ENCODE assay signal across 8 cellular contexts in the genomic region with DNA sequence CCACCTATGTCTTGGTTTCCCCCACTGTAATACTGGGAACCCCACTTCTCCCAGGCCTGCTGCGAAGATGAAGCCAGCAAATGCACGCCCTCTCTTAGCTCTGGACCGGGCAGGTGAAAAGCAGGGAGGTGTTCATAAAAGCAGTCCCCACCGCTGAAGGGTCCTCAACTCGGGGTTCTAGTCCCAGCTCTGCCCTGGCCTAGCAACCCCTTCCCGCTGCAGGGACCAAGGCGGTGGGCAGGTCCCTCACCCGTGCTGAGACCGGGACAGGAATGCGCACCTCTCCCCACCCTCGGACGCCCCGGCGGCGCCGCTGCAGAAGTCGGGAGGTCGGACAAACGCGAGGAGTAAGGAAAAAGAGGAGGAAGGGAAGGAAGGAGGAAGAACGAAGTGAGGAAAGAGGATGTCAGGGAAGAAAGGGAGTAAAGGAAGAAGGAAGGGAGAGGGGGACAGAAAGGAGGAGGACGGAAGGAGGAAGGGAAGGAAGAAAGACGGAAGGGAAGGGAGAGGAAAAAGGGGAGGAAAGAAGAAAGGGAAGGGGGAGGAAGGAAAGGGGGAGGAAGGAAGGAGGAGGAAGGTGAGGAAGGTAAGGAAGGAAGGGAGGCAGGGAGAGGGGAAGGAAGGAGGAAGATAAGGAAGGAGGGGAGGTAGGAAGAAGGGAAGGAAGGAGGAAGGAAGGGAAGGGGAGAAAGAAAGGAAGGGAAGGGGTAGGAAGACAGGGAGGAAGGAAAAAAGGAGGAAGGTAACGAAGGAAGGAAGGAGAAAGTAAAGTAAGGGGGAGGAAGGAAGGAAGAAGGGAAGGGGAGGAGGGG. TPM values are rescaled to one million over a fixed set of nuclear protein-coding genes. Genes with fewer than 3 reads are reported as not detected.
DNase-seq lines count a peak whose midpoint lies in the region; ATAC-seq, FAIRE-seq and TF ChIP-seq lines count a peak whose summit lies in the region.

No MANE protein-coding gene starts in this region.

- H3K9me3 ChIP-seq in SJCRH30 (replicated peaks) (no peaks in the 10 kb centered on the region), esophagus (ENCODE audit: control insufficient read depth in 2 of 2, insufficient read depth in 1 of 2, low read depth in 1 of 2, low read length in 1 of 2) (no peaks in the 10 kb centered on the region), pancreas (no peaks in the 10 kb centered on the region)

- intact Hi-C loops in pancreas (cut with DNase I), result no loop called here

- ATAC-seq in pancreas (peak in 1 of 4 donors; percentile 10), HG02840 (IDR thresholded peaks at IDR 0.05; ENCODE audit: low FRiP score, unreplicated experiment) (no peak)

- no peak for TF ChIP-seq CTCF in pancreas (IDR thresholded peaks at IDR 0.05)

- 0 out of 2 replicates have a peak, but pooled peaks cover 5% of the 10 kb centered on the region for H3K36me3 ChIP-seq in SJCRH30
- no peaks in the 10 kb centered on the region for H3K36me3 ChIP-seq in esophagus (ENCODE audit: control insufficient read depth in 2 of 2, insufficient read depth in 2 of 2, low read length in 1 of 2)
- no peaks in the 10 kb centered on the region for H3K36me3 ChIP-seq in pancreas

- no peak for FAIRE-seq in pancreas (lab: Jason Lieb, UNC)

- 2% methylated on average over 24 of the region's 24 CpGs for WGBS in esophagus, 2 donors
- 1 to 2% methylated on average over 24 of the region's 24 CpGs for WGBS in pancreas, 2 donors

- H3K4me1 ChIP-seq in SJCRH30 (no peaks in the 10 kb centered on the region), esophagus (ENCODE audit: control insufficient read depth in 2 of 2, insufficient read depth in 2 of 2, low read length in 1 of 2) (peaks cover 0 to 8% of the 10 kb centered on the region in 2 donors), pancreas (peaks cover 5 to 11% (median 6%) of the 10 kb centered on the region in 3 donors)

- H3K27me3 ChIP-seq in SJCRH30, result no peaks in the 10 kb centered on the region
- H3K27me3 ChIP-seq in esophagus (ENCODE audit: control insufficient read depth in 1 of 2, insufficient read depth in 2 of 2, low read length in 2 of 2), result no peaks in the 10 kb centered on the region
- no peaks in the 10 kb centered on the region for H3K27me3 ChIP-seq in pancreas

- peak; percentile 13 for DNase-seq in activated CD4-positive, alpha-beta T cell treated with anti-CD3 and anti-CD28 coated beads for 48 hours
- DNase-seq in activated CD4-positive, alpha-beta T cell treated with anti-CD3 and anti-CD28 coated beads for 4 hours, result no peak
- DNase-seq in SJCRH30 (peak in 1 of 2 experiments; percentile 11), pancreas (peak in 2 of 6 donors; percentile 38 to 66), NCI-H1436 (lab: John Stamatoyannopoulos, UW) (no peak), DMS79 (lab: John Stamatoyannopoulos, UW) (no peak)

- H3K27ac ChIP-seq in SJCRH30 (no peak overlapping the region), esophagus (ENCODE audit: low read depth in 2 of 2, low read length in 1 of 2) (peak overlapping the region; percentile 53 to 75), pancreas (peak overlapping the region in 3 of 4 donors; percentile 33 to 67 (median 60))

- H3K4me3 ChIP-seq in SJCRH30, result peak overlapping the region; percentile 82
- peak overlapping the region; percentile 65 to 97 for H3K4me3 ChIP-seq in esophagus (ENCODE audit: low read depth in 1 of 2, low read length in 2 of 2)
- H3K4me3 ChIP-seq in pancreas, result peak overlapping the region; percentile 57 to 87 (median 76)

RNA-seq across cellular contexts. Expression of a gene that starts 0.7 kb away (rescaled TPM):
- total RNA-seq in SJCRH30 (2014; rRNA removed; shearing (Covaris generic)), result 18.6 and 22.3 TPM in 2 replicates
- polyA plus RNA-seq in esophagus (10 to 100 TPM in 1 of 2 donors, 1 to 10 TPM in 1; 7.8 to 10.1 TPM), pancreas (1 to 10 TPM; 7.5 to 8.4 TPM)
- 10 to 100 TPM in 4 of 6 donors, 1 to 10 TPM in 2; 7.9 to 21.9 (median 11.7) TPM for total RNA-seq in pancreas

RNA-seq across cellular contexts. Expression of a gene that starts 0.9 kb away (rescaled TPM):
- total RNA-seq in SJCRH30 (2014; rRNA removed; shearing (Covaris generic)), result 10.4 and 11.4 TPM in 2 replicates
- polyA plus RNA-seq in esophagus, result under 1 TPM; 0.09 to 0.28 TPM
- total RNA-seq in pancreas, result 1 to 10 TPM in 4 of 6 donors, under 1 TPM in 2; 0.51 to 1.8 (median 1.2) TPM
- polyA plus RNA-seq in pancreas, result 1 to 10 TPM; 1.6 to 2.6 TPM
